20 cellular contexts compared by ENCODE assay signal in genomic region chr22:49228431-49229037, GRCh38.
"Had no signal": no experiment of that assay in that cellular context is flagged by ENCODE, and none has a peak within 500 bp of the region (broad histone marks: within the 10 kb centered on the region; RNA-seq: fewer than 3 reads in every experiment).

No MANE protein-coding gene starts in this region.

- H3K36me3 ChIP-seq: gastrocnemius medialis, left lung, spleen, tibial artery had no signal

- H3K27ac ChIP-seq: gastrocnemius medialis, left lung, spleen, tibial artery had no signal

- H3K4me3 Mint-ChIP-seq: activated B cell treated with CpG ODN at 0.5 μM for 24 hours; activated CD8-positive, alpha-beta T cell treated with anti-CD3 and anti-CD28 coated beads, Interleukin-2, amount 10 ng/mL, durations not matched to agents 7 days and 5 days; activated naive CD4-positive, alpha-beta T cell treated with anti-CD3 and anti-CD28 coated beads, Interleukin-2, amount 10 ng/mL, durations not matched to agents 7 days and 5 days; activated naive CD8-positive, alpha-beta T cell treated with anti-CD3 and anti-CD28 coated beads, Interleukin-2, amount 50 U/mL, for 24 hours; brain; memory B cell; neural crest cell; stimulated activated memory B cell treated with anti-CD40 and anti-IgM and Interleukin-4, amounts not matched to agents 10 μg/mL and 1 μg/mL and 100 μg/mL, for 72 hours; T-cell had no signal

- H3K9me3 Mint-ChIP-seq: activated B cell treated with CpG ODN at 0.5 μM for 24 hours; activated naive CD4-positive, alpha-beta T cell treated with anti-CD3 and anti-CD28 coated beads, Interleukin-2, amount 10 ng/mL, durations not matched to agents 7 days and 5 days; activated naive CD8-positive, alpha-beta T cell treated with anti-CD3 and anti-CD28 coated beads, Interleukin-2, amount 50 U/mL, for 24 hours; neural crest cell; T-cell had no signal

- H3K27me3 ChIP-seq: gastrocnemius medialis had no signal

- H3K4me1 Mint-ChIP-seq: activated B cell treated with CpG ODN at 0.5 μM for 24 hours; activated naive CD4-positive, alpha-beta T cell treated with anti-CD3 and anti-CD28 coated beads, Interleukin-2, amount 10 ng/mL, durations not matched to agents 7 days and 5 days; activated naive CD8-positive, alpha-beta T cell treated with anti-CD3 and anti-CD28 coated beads, Interleukin-2, amount 50 U/mL, for 24 hours; memory B cell; naive B cell; neural crest cell; stimulated activated memory B cell treated with anti-CD40 and anti-IgM and Interleukin-4, amounts not matched to agents 10 μg/mL and 1 μg/mL and 100 μg/mL, for 72 hours; T-cell had no signal

- H3K27me3 Mint-ChIP-seq: activated B cell treated with CpG ODN at 0.5 μM for 24 hours; activated naive CD4-positive, alpha-beta T cell treated with anti-CD3 and anti-CD28 coated beads, Interleukin-2, amount 10 ng/mL, durations not matched to agents 7 days and 5 days; activated naive CD8-positive, alpha-beta T cell treated with anti-CD3 and anti-CD28 coated beads, Interleukin-2, amount 50 U/mL, for 24 hours; memory B cell had no signal

- H3K36me3 Mint-ChIP-seq: activated naive CD4-positive, alpha-beta T cell treated with anti-CD3 and anti-CD28 coated beads, Interleukin-2, amount 10 ng/mL, durations not matched to agents 7 days and 5 days; brain; memory B cell; naive B cell; stimulated activated memory B cell treated with anti-CD40 and anti-IgM and Interleukin-4, amounts not matched to agents 10 μg/mL and 1 μg/mL and 100 μg/mL, for 72 hours; T-cell had no signal

- H3K4me1 ChIP-seq: gastrocnemius medialis, left lung, spleen, tibial artery had no signal

- H3K9me3 ChIP-seq: gastrocnemius medialis, left lung, tibial artery had no signal

- H3K27ac Mint-ChIP-seq: activated B cell treated with CpG ODN at 0.5 μM for 24 hours; activated CD8-positive, alpha-beta T cell treated with anti-CD3 and anti-CD28 coated beads, Interleukin-2, amount 10 ng/mL, durations not matched to agents 7 days and 5 days; activated naive CD4-positive, alpha-beta T cell treated with anti-CD3 and anti-CD28 coated beads, Interleukin-2, amount 10 ng/mL, durations not matched to agents 7 days and 5 days; activated naive CD8-positive, alpha-beta T cell treated with anti-CD3 and anti-CD28 coated beads, Interleukin-2, amount 50 U/mL, for 24 hours; memory B cell; stimulated activated memory B cell treated with anti-CD40 and anti-IgM and Interleukin-4, amounts not matched to agents 10 μg/mL and 1 μg/mL and 100 μg/mL, for 72 hours; T-cell had no signal

- H3K4me3 ChIP-seq: gastrocnemius medialis, left lung, spleen, tibial artery had no signal

- ATAC-seq: activated CD8-positive, alpha-beta T cell treated with anti-CD3 and anti-CD28 coated beads, Interleukin-2, amount 10 ng/mL, durations not matched to agents 7 days and 5 days; activated naive CD8-positive, alpha-beta T cell treated with anti-CD3 and anti-CD28 coated beads, Interleukin-2, amount 50 U/mL, for 24 hours; gastrocnemius medialis; left lung; stimulated activated memory B cell treated with anti-CD40 and anti-IgM and Interleukin-4, amounts not matched to agents 10 μg/mL and 1 μg/mL and 100 μg/mL, for 72 hours; T-cell had no signal

- DNase-seq: activated B cell treated with CpG ODN at 0.5 μM for 24 hours; activated CD4-positive, alpha-beta T cell treated with anti-CD3 and anti-CD28 coated beads for 48 hours; activated CD8-positive, alpha-beta memory T cell treated with anti-CD3 and anti-CD28 coated beads, Interleukin-2, amount 50 U/mL, for 4 hours; activated CD8-positive, alpha-beta T cell treated with anti-CD3 and anti-CD28 coated beads, Interleukin-2, amount 10 ng/mL, durations not matched to agents 7 days and 5 days; activated effector memory CD4-positive, alpha-beta T cell treated with Interleukin-2 at 50 U/mL for 16 hours; activated naive CD4-positive, alpha-beta T cell treated with anti-CD3 and anti-CD28 coated beads, Interleukin-2, amount 10 ng/mL, durations not matched to agents 7 days and 5 days; activated naive CD8-positive, alpha-beta T cell treated with anti-CD3 and anti-CD28 coated beads, Interleukin-2, amount 50 U/mL, for 24 hours; activated T-cell treated with anti-CD3 and anti-CD28 coated beads, Interleukin-2, amount 50 U/mL, for 48 hours; caudate nucleus; gastrocnemius medialis; left lung; naive B cell; spleen; stimulated activated CD4-positive, alpha-beta T cell treated with anti-CD3 and anti-CD28 coated beads, Interleukin-4, amount 100 ng/mL, for 4 hours; T-cell had no signal
